Comparison of ENCODE assay signal across 19 cellular contexts in the genomic region with DNA sequence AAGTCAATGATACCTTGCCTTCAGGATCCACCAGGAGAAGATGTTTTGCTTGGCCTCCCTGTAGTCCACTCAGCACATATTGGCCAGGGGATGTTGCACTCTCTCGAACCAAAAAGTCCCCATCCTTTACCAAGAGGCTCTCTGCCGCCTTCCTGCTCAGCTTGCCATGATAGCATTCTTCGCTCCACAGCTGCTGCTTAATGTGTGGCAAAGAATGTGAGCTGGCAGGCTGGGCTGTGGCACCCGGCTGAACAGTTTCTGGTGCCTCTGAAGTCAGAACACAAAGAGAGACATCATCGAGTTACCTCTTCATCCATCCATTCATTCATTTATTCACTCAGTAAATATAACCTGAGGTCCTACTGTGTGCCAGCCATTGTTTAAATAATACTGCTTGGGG.
"Had no signal": no experiment of that assay in that cellular context is flagged by ENCODE, and none has a peak within 500 bp of the region (broad histone marks: within the 10 kb centered on the region; RNA-seq: fewer than 3 reads in every experiment).

No MANE protein-coding gene starts in this region.

- H3K4me1 ChIP-seq: SJSA1 had no signal

- H3K4me3 ChIP-seq: MG63, SJSA1, SK-N-MC had no signal

- H3K36me3 ChIP-seq: MG63, SJSA1 had no signal

- H3K27me3 ChIP-seq: MG63, SJSA1 had no signal

- DNase-seq: KBM-7, MG63, NCI-H1092, NCI-H1105 treated with DMSO at 0.1 percent for 48 hours, NCI-H1417 treated with DMSO at 0.1 percent for 48 hours, NCI-H146, NCI-H1694 treated with DMSO at 0.1 percent for 48 hours, NCI-H1930, NCI-H2081, NCI-H2107, NCI-H2227 treated with DMSO at 0.1 percent for 48 hours, NCI-H524, NCI-H526 treated with DMSO at 0.1 percent for 48 hours, NCI-H774, Right ventricle myocardium superior, RPMI8226, SIG-M5 had no signal

- H3K27ac ChIP-seq: SJSA1, SK-N-MC had no signal
